ENCODE assay signal across 24 cellular contexts in the genomic region with DNA sequence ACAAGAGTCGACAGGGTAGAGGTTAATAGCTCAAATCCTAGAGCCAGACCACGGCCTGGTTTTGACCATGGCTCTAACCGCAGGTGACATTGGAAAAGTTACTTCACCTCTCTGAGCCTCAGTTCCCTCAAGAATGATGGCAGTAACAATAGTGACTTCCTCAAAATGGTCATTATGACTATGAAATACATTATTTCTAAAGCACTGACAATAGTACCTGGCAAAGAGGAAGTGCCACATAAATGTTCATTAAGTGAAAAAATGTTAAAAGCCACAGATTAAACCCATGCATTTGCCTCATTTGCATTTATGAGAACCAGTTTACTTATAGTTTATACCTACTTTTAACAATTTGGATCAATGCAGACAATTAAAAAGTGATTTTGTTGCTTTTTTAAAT.
"Had no signal": no experiment of that assay in that cellular context is flagged by ENCODE, and none has a peak within 500 bp of the region (broad histone marks: within the 10 kb centered on the region; RNA-seq: fewer than 3 reads in every experiment).

No MANE protein-coding gene starts in this region.

- DNase-seq: activated B cell treated with CpG ODN at 0.5 μM for 24 hours; activated CD4-positive, alpha-beta memory T cell treated with anti-CD3 and anti-CD28 coated beads for 36 hours; activated CD4-positive, alpha-beta T cell treated with anti-CD3 and anti-CD28 coated beads, Interleukin-2, amount 10 ng/mL, durations not matched to agents 24 days and 14 days; activated CD8-positive, alpha-beta memory T cell treated with anti-CD3 and anti-CD28 coated beads, Interleukin-2, amount 50 U/mL, for 48 hours; activated CD8-positive, alpha-beta T cell treated with anti-CD3 and anti-CD28 coated beads, Interleukin-2, amount 10 ng/mL, durations not matched to agents 7 days and 5 days; activated gamma-delta T cell; activated naive CD4-positive, alpha-beta T cell; activated naive CD4-positive, alpha-beta T cell treated with anti-CD3 and anti-CD28 coated beads, Interleukin-2, amount 10 ng/mL, durations not matched to agents 7 days and 5 days; activated naive CD8-positive, alpha-beta T cell treated with anti-CD3 and anti-CD28 coated beads, Interleukin-2, amount 10 ng/mL, durations not matched to agents 7 days and 5 days; activated T-cell treated with anti-CD3 and anti-CD28 coated beads for 4 hours; activated T-cell treated with anti-CD3 and anti-CD28 coated beads, Interleukin-2, amount 50 U/mL, for 24 hours; activated T-cell treated with anti-CD3 and anti-CD28 coated beads, Interleukin-2, amount 50 U/mL, for 72 hours; central memory CD4-positive, alpha-beta T cell; dorsolateral prefrontal cortex; effector memory CD4-positive, alpha-beta T cell; endodermal cell; foreskin fibroblast; head of caudate nucleus; hippocampal formation; T1000; WERI-Rb-1 had no signal

- ATAC-seq: activated CD4-positive, CD25-positive, alpha-beta regulatory T cell treated with anti-CD3 and anti-CD28 coated beads, Interleukin-2, amount 50 U/mL, for 24 hours; activated CD8-positive, alpha-beta T cell treated with anti-CD3 and anti-CD28 coated beads, Interleukin-2, amount 10 ng/mL, durations not matched to agents 7 days and 5 days; activated naive CD4-positive, alpha-beta T cell treated with anti-CD3 and anti-CD28 coated beads, Interleukin-2, amount 50 U/mL, for 72 hours; activated T-cell treated with anti-CD3 and anti-CD28 coated beads, Interleukin-2, amount 50 U/mL, for 72 hours; esophagus mucosa had no signal
